In the genomic region with DNA sequence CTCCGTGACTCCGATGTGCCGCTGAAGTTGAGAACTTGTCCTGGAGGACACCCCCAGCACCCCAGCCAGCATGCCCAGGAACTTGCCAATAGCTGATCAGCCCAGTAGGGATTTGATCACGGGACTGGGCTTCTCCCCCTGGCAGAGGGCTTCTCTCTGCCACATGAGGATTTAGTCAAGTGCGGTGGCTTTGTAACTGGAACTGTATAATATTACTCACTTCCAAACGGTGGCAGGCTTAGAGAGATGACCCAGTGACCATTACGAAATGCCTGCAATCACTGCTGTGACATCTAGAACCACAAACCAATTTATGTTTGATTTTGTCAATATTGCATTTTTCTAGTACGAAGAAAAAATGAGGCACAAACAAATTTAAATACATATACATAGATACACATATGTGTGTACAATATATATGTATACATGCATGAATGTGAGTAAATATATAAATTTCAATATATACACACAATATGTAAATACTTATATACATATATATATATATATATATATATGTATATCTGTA, we compare ENCODE assay signal across 1 cellular context.
TF ChIP-seq lines count a peak whose summit lies in the region.

No MANE protein-coding gene starts in this region.

TF ChIP-seq in IMR-90, 13 proteins besides CTCF, POLR2A, EP300 and RAD21 (continued from another document):
- TF ChIP-seq, protein P1, sequence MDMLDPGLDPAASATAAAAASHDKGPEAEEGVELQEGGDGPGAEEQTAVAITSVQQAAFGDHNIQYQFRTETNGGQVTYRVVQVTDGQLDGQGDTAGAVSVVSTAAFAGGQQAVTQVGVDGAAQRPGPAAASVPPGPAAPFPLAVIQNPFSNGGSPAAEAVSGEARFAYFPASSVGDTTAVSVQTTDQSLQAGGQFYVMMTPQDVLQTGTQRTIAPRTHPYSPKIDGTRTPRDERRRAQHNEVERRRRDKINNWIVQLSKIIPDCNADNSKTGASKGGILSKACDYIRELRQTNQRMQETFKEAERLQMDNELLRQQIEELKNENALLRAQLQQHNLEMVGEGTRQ (IDR thresholded peaks at IDR 0.05; ENCODE audit: low read depth, low read length), result no peak
- TF ChIP-seq ELK1 (IDR thresholded peaks at IDR 0.05; ENCODE audit: borderline replicate concordance, low read depth, low read length) (no peak), MXI1 (IDR thresholded peaks at IDR 0.05; ENCODE audit: borderline replicate concordance, low read depth, low read length) (no peak), RFX5 (IDR thresholded peaks at IDR 0.05; ENCODE audit: low read depth, low read length) (no peak), NFE2L2 (IDR thresholded peaks at IDR 0.05; ENCODE audit: low read depth, low read length) (no peak), MAFK (IDR thresholded peaks at IDR 0.05; ENCODE audit: low read depth, low read length) (0 out of 2 replicates have a peak, but pooled peaks have one; percentile 10)
